9 cellular contexts compared by ENCODE assay signal in the genomic region with DNA sequence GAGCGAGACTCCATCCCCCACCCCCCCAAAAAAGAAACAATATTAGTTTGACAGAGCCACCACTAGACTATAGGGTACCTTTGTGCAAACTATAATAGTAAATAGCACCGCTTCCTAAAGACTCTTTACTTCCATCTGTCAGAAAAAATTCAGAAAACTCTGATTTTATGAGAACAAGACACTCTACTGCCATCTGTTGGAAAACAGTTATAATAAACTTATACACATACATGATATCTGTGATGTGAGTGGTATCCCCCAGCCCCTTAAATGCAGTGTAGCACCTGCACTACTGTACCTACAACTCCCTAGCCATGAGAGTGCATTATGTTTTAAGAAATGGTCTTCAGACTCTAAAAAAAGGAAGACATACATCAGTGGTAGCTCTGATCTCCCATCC. TPM values are rescaled to one million over a fixed set of nuclear protein-coding genes. Genes with fewer than 3 reads are reported as not detected.
A peak's percentile ranks its signal among the peaks of the same experiment; 100 is the strongest.
DNase-seq lines count a peak whose midpoint lies in the region; TF ChIP-seq lines count a peak whose summit lies in the region.
"Had no signal": no experiment of that assay in that cellular context is flagged by ENCODE, and none has a peak within 500 bp of the region (broad histone marks: within the 10 kb centered on the region; RNA-seq: fewer than 3 reads in every experiment).

No MANE protein-coding gene starts in this region.

- in situ Hi-C loops in SK-MEL-5 (cut with HindIII; ENCODE audit: low pct_unique_long_range_greater_than_20kb, low sequenced_read_pairs): no loop called here

- no peaks in the 10 kb centered on the region for H3K79me2 ChIP-seq in hepatocyte

- H3K4me1 Mint-ChIP-seq in activated CD4-positive, alpha-beta T cell treated with anti-CD3 and anti-CD28 coated beads, Interleukin-2, amount 10 ng/mL, durations not matched to agents 7 days and 5 days: no peaks in the 10 kb centered on the region
- H3K4me1 Mint-ChIP-seq in immature natural killer cell: no peaks in the 10 kb centered on the region

- CTCF ChIA-PET in activated CD4-positive, alpha-beta T cell treated with anti-CD3 and anti-CD28 coated beads, Interleukin-2, amount 10 ng/mL, durations not matched to agents 7 days and 5 days (lab: Charles Lee): no interaction called here

- no peaks in the 10 kb centered on the region for H3K36me3 Mint-ChIP-seq in activated CD4-positive, alpha-beta T cell treated with anti-CD3 and anti-CD28 coated beads, Interleukin-2, amount 10 ng/mL, durations not matched to agents 7 days and 5 days (ENCODE audit: low read depth)
- H3K36me3 Mint-ChIP-seq in immature natural killer cell: no peaks in the 10 kb centered on the region

- no peaks in the 10 kb centered on the region for H3K36me3 ChIP-seq in hepatocyte (replicated peaks; ENCODE audit: insufficient read depth, low read depth)

- TF ChIP-seq CTCF in hepatocyte (IDR thresholded peaks at IDR 0.05; ENCODE audit: poor library complexity): peak; percentile 52

- no peak overlapping the region for H3K27ac Mint-ChIP-seq in activated CD4-positive, alpha-beta T cell treated with anti-CD3 and anti-CD28 coated beads, Interleukin-2, amount 10 ng/mL, durations not matched to agents 7 days and 5 days
- no peak overlapping the region for H3K27ac Mint-ChIP-seq in immature natural killer cell

- peaks cover 35% of the 10 kb centered on the region for H3K4me1 ChIP-seq in hepatocyte (ENCODE audit: insufficient read depth)

- H3K4me3 Mint-ChIP-seq in activated CD4-positive, alpha-beta T cell treated with anti-CD3 and anti-CD28 coated beads, Interleukin-2, amount 10 ng/mL, durations not matched to agents 7 days and 5 days: no peak overlapping the region
- H3K4me3 Mint-ChIP-seq in immature natural killer cell: no peak overlapping the region

- no peaks in the 10 kb centered on the region for H3K9me3 ChIP-seq in hepatocyte (ENCODE audit: low read depth)

- H3K4me2 ChIP-seq in hepatocyte: no peak overlapping the region

- H2AFZ ChIP-seq in hepatocyte: no peak overlapping the region

- H3K9me2 ChIP-seq in hepatocyte (replicated peaks; ENCODE audit: insufficient read depth): no peaks in the 10 kb centered on the region

- no peak overlapping the region for H3K27ac ChIP-seq in hepatocyte
- H3K27ac ChIP-seq: SK-N-MC had no signal

- DNase-seq in AML-193 (lab: John Stamatoyannopoulos, UW) (peak; percentile 7 to 46), HCEC 1CT (peak; percentile 46), SK-MEL-5 (ENCODE audit: low read depth, low spot score) (peak; percentile 46), hepatocyte (ENCODE audit: low spot score) (peak; percentile 37), immature natural killer cell (no peak), NCI-H345 treated with DMSO at 0.1 percent for 48 hours (lab: John Stamatoyannopoulos, UW; ENCODE audit: unreplicated experiment) (no peak), germinal center (ENCODE audit: low spot score) (no peak)
- no peak for DNase-seq in activated CD4-positive, alpha-beta T cell treated with anti-CD3 and anti-CD28 coated beads, Interleukin-2, amount 10 ng/mL, durations not matched to agents 7 days and 5 days

- 92% methylated on average over 2 of the region's 2 CpGs for WGBS in hepatocyte (ENCODE audit: low lambda C conversion rate, missing lambda C conversion rate)

- no peaks in the 10 kb centered on the region for H3K9me3 Mint-ChIP-seq in activated CD4-positive, alpha-beta T cell treated with anti-CD3 and anti-CD28 coated beads, Interleukin-2, amount 10 ng/mL, durations not matched to agents 7 days and 5 days
- no peaks in the 10 kb centered on the region for H3K9me3 Mint-ChIP-seq in immature natural killer cell

- H4K20me1 ChIP-seq in hepatocyte (ENCODE audit: insufficient read depth, poor library complexity, severe bottlenecking): no peaks in the 10 kb centered on the region

- no peaks in the 10 kb centered on the region for H3K27me3 Mint-ChIP-seq in activated CD4-positive, alpha-beta T cell treated with anti-CD3 and anti-CD28 coated beads, Interleukin-2, amount 10 ng/mL, durations not matched to agents 7 days and 5 days
- H3K27me3 Mint-ChIP-seq in immature natural killer cell (ENCODE audit: low read depth in 3 of 3): peaks cover 5 to 6% (median 6%) of the 10 kb centered on the region in 3 donors

- H3K4me3 ChIP-seq in hepatocyte: no peak overlapping the region
- H3K4me3 ChIP-seq: SK-N-MC had no signal

- no peaks in the 10 kb centered on the region for H3K27me3 ChIP-seq in hepatocyte

- POLR2A ChIA-PET in activated CD4-positive, alpha-beta T cell treated with anti-CD3 and anti-CD28 coated beads, Interleukin-2, amount 10 ng/mL, durations not matched to agents 7 days and 5 days (lab: Charles Lee): no interaction called here

RNA-seq across cellular contexts. Expression of a gene that starts 47.1 kb away (rescaled TPM):
- total RNA-seq in SK-MEL-5 (2014; rRNA removed; shearing (Covaris generic)): 15.5 and 16.1 TPM in 2 replicates
- 17.4 and 17.9 TPM in 2 replicates for polyA plus RNA-seq in SK-MEL-5 (2015; cell fraction: cytosol; rRNA removed)
- polyA plus RNA-seq in SK-MEL-5 (2015; cell fraction: nucleus; rRNA removed): 12.1 and 17.3 TPM in 2 replicates
- total RNA-seq in hepatocyte: 32.1 and 33.7 TPM in 2 replicates
- polyA plus RNA-seq in hepatocyte (29.2 and 39.9 TPM in 2 replicates), immature natural killer cell (under 1 TPM in 1 of 3 donors, not detected in 2; 0.87 TPM)
- total RNA-seq in activated CD4-positive, alpha-beta T cell treated with anti-CD3 and anti-CD28 coated beads, Interleukin-2, amount 10 ng/mL, durations not matched to agents 7 days and 5 days: 1 to 10 TPM; 4.6 to 4.7 TPM

Comparison
In these comparisons a context has a peak if more than half of its experiments do, and no peak if none do; other contexts are left out.
1. DNase-seq: peak in AML-193 (2 of 2), HCEC 1CT (single experiment), SK-MEL-5 (single experiment) and hepatocyte (single experiment); none in activated CD4-positive, alpha-beta T cell treated with anti-CD3 and anti-CD28 coated beads, Interleukin-2, amount 10 ng/mL, durations not matched to agents 7 days and 5 days (single experiment), immature natural killer cell (0 of 3), NCI-H345 treated with DMSO at 0.1 percent for 48 hours (single experiment) and germinal center (single experiment).